In genomic region chr3:41117398-41117870, GRCh38 we compare ENCODE assay signal across 8 cellular contexts.
DNase-seq lines count a peak whose midpoint lies in the region; ATAC-seq, FAIRE-seq and TF ChIP-seq lines count a peak whose summit lies in the region.

No MANE protein-coding gene starts in this region.

- FAIRE-seq in frontal cortex (lab: Jason Lieb, UNC) (no peak), urothelium cell line (lab: Jason Lieb, UNC) (peak; percentile 13)

- ATAC-seq in HG03432 (IDR thresholded peaks at IDR 0.05; ENCODE audit: unreplicated experiment) (peak; percentile 96), psoas muscle (peak in 3 of 4 donors; percentile 55 to 64 (median 58))

- no peak for TF ChIP-seq CTCF in psoas muscle (IDR thresholded peaks at IDR 0.05)

- H3K36me3 ChIP-seq in psoas muscle (ENCODE audit: insufficient read depth in 1 of 2, low read depth in 1 of 2), result no peaks in the 10 kb centered on the region

- no peaks in the 10 kb centered on the region for H3K4me1 ChIP-seq in psoas muscle

- WGBS in psoas muscle, 3 donors, result 56 to 60% (median 58%) methylated on average over 15 of the region's 15 CpGs

- H3K27ac ChIP-seq in psoas muscle, result no peak overlapping the region

- intact Hi-C loops in psoas muscle (cut with DNase I), result no loop called here

- peak; percentile 54 for DNase-seq in AG20443 (ENCODE audit: low spot score)
- DNase-seq in GM19240 (ENCODE audit: insufficient read length, low spot score), result peak; percentile 9
- peak; percentile 100 for DNase-seq in RPMI7951 (ENCODE audit: low read depth)
- DNase-seq in activated T-helper 9 cell treated with anti-CD3 and anti-CD28 coated beads, Interleukin-2, amount 50 U/mL, for 16 hours (ENCODE audit: low read depth), result peak; percentile 65
- DNase-seq in frontal cortex (ENCODE audit: low spot score in 2 of 2), result peak; percentile 19 to 47
- DNase-seq in psoas muscle, result peak; percentile 83 to 89
- DNase-seq in urothelium cell line (ENCODE audit: low spot score), result peak; percentile 93

- no peak overlapping the region for H3K4me3 ChIP-seq in psoas muscle

- H3K27me3 ChIP-seq in psoas muscle (ENCODE audit: insufficient read depth in 3 of 3, low read length in 2 of 3), result no peaks in the 10 kb centered on the region

- no peaks in the 10 kb centered on the region for H3K9me3 ChIP-seq in psoas muscle

Comparison
In these comparisons a context has a peak if more than half of its experiments do, and no peak if none do; other contexts are left out.
1. DNase-seq: peak in every context shown above with its lines; median percentile 100 in RPMI7951; 93 in urothelium cell line; 86 in psoas muscle; 65 in activated T-helper 9 cell treated with anti-CD3 and anti-CD28 coated beads, Interleukin-2, amount 50 U/mL, for 16 hours; 54 in AG20443; 33 in frontal cortex; 9 in GM19240.